ENCODE assay signal across 8 cellular contexts in genomic region chr17:11901901-11902300, GRCh38.
"Had no signal": no experiment of that assay in that cellular context is flagged by ENCODE, and none has a peak within 500 bp of the region (broad histone marks: within the 10 kb centered on the region; RNA-seq: fewer than 3 reads in every experiment).

No MANE protein-coding gene starts in this region.

- H3K9me3 ChIP-seq: HAP-1 had no signal

- DNase-seq: GM23248, GOT3, H7, IMR-90, KG1 had no signal

- H3K4me3 ChIP-seq: GM23248, HAP-1, K562 had no signal

- H3K4me1 ChIP-seq: HAP-1 had no signal

- H3K27ac ChIP-seq: GM23248, HL-60 had no signal

- ATAC-seq: K562 had no signal

- H3K36me3 ChIP-seq: HAP-1 had no signal
